1 cellular context compared by ENCODE assay signal in genomic region chr1:51557168-51557567, GRCh38.
TF ChIP-seq lines count a peak whose summit lies in the region.

No MANE protein-coding gene starts in this region.

TF ChIP-seq in SK-N-SH treated with all-trans-retinoic acid at 6 μM for 48 hours, 23 proteins besides CTCF, POLR2A, EP300 and RAD21 (continued from another document):
- TF ChIP-seq ESRRG (CRISPR knock-in tag; IDR thresholded peaks at IDR 0.05): no peak
